In the genomic region with DNA sequence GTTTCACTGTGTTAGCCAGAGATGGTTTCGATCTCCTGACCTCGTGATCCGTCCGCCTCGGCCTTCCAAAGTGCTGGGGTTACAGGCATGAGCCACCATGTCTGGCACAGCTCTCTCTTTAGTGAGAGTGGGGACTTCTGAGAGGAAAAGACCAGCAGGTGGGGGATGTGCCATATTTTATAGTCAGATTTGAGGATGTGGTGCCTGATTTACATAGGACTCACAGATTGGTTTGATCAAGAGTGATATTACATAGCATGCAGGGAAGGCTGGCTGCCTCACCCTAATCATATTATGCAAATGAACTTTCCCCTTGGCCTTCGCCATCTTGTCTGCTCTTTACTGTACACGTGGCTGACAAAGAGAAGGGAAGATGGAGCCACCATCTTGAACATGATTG, we compare ENCODE assay signal across 26 cellular contexts.
"Had no signal": no experiment of that assay in that cellular context is flagged by ENCODE, and none has a peak within 500 bp of the region (broad histone marks: within the 10 kb centered on the region; RNA-seq: fewer than 3 reads in every experiment).

No MANE protein-coding gene starts in this region.

- DNase-seq: activated CD4-positive, alpha-beta T cell treated with anti-CD3 and anti-CD28 coated beads for 48 hours; activated CD4-positive, alpha-beta T cell treated with anti-CD3 and anti-CD28 coated beads, Interleukin-2, amount 50 U/mL, for 4 hours; activated CD8-positive, alpha-beta memory T cell treated with anti-CD3 and anti-CD28 coated beads, Interleukin-2, amount 50 U/mL, for 48 hours; activated CD8-positive, alpha-beta T cell treated with anti-CD3 and anti-CD28 coated beads, Interleukin-2, amount 10 ng/mL, durations not matched to agents 7 days and 5 days; activated effector memory CD4-positive, alpha-beta T cell treated with Interleukin-2 at 50 U/mL for 16 hours; activated naive CD4-positive, alpha-beta T cell treated with Interleukin-2 at 50 U/mL for 16 hours; activated T-cell treated with anti-CD3 and anti-CD28 coated beads, Interleukin-2, amount 50 U/mL, for 1 hour; amygdala; Kasumi-1; NCI-H1092; NCI-H1417; NCI-H2029; NCI-H2107; NCI-H2171 treated with DMSO at 0.1 percent for 48 hours; NCI-H345; NCI-H510A; NCI-H748 treated with DMSO at 0.1 percent for 48 hours; NK-92 treated with Interleukin-12 subunit alpha and Interleukin-12 subunit beta, amount 100 ng/mL, for 24 hours; OCI-M1; Right ventricle myocardium superior; SJCRH30; SW 1271 had no signal

- H3K36me3 ChIP-seq: SJCRH30 had no signal

- H3K27me3 ChIP-seq: SJCRH30 had no signal

- ATAC-seq: activated CD4-positive, CD25-positive, alpha-beta regulatory T cell treated with anti-CD3 and anti-CD28 coated beads, Interleukin-2, amount 50 U/mL, for 24 hours; activated CD8-positive, alpha-beta T cell treated with anti-CD3 and anti-CD28 coated beads, Interleukin-2, amount 10 ng/mL, durations not matched to agents 7 days and 5 days; Panc1; SK-N-SH treated with all-trans-retinoic acid at 6 μM for 48 hours had no signal

- H3K4me1 ChIP-seq: SJCRH30 had no signal

- H3K27ac ChIP-seq: RWPE1, SJCRH30 had no signal

- H3K4me3 ChIP-seq: SJCRH30 had no signal
